9 cellular contexts compared by ENCODE assay signal in genomic region chr7:44565097-44565794, GRCh38. TPM values are rescaled to one million over a fixed set of nuclear protein-coding genes. Genes with fewer than 3 reads are reported as not detected.
DNase-seq lines count a peak whose midpoint lies in the region; ATAC-seq, FAIRE-seq and TF ChIP-seq lines count a peak whose summit lies in the region.
"Had no signal": no experiment of that assay in that cellular context is flagged by ENCODE, and none has a peak within 500 bp of the region (broad histone marks: within the 10 kb centered on the region; RNA-seq: fewer than 3 reads in every experiment).

No MANE protein-coding gene starts in this region.

- no peak for TF ChIP-seq POLR2A in H54 (IDR thresholded peaks at IDR 0.05; ENCODE audit: low read depth, low read length)

- no peaks in the 10 kb centered on the region for H3K27me3 ChIP-seq in bronchial epithelial cell (ENCODE audit: control insufficient read depth, insufficient read depth, low read length)

- ATAC-seq in GM21515 (IDR thresholded peaks at IDR 0.05; ENCODE audit: unreplicated experiment), result no peak

- FAIRE-seq in H54 (lab: Jason Lieb, UNC) (no peak), bronchial epithelial cell (lab: Jason Lieb, UNC) (no peak)

- no peak overlapping the region for H3K4me3 ChIP-seq in bronchial epithelial cell (ENCODE audit: low read depth, low read length)

- peaks cover 38% of the 10 kb centered on the region for H3K36me3 ChIP-seq in bronchial epithelial cell (ENCODE audit: control insufficient read depth, insufficient read depth, low read length)

- TF ChIP-seq CTCF in bronchial epithelial cell (IDR thresholded peaks at IDR 0.05; ENCODE audit: insufficient read depth, low read length, severe bottlenecking), result peak; percentile 96

- DNase-seq in DMS53 treated with DMSO at 0.1 percent for 48 hours (lab: John Stamatoyannopoulos, UW; ENCODE audit: unreplicated experiment), result peak; percentile 62
- peak; percentile 76 for DNase-seq in H54 (ENCODE audit: insufficient read length, low spot score)
- peak; percentile 13 for DNase-seq in NCI-H2029 (lab: John Stamatoyannopoulos, UW)
- DNase-seq in activated CD4-positive, CD25-positive, alpha-beta regulatory T cell treated with anti-CD3 and anti-CD28 coated beads, Interleukin-2, amount 50 U/mL, for 16 hours (ENCODE audit: low read depth, low spot score), result peak; percentile 24
- peak; percentile 38 for DNase-seq in bronchial epithelial cell (ENCODE audit: low read depth)
- peak; percentile 31 for DNase-seq in kidney glomerular epithelial cell (lab: John Stamatoyannopoulos, UW)
- DNase-seq in stimulated activated CD4-positive, alpha-beta T cell treated with anti-CD3 and anti-CD28 coated beads, Interleukin-2, amount 100 ng/mL, for 48 hours, result peak; percentile 58 to 64

RNA-seq across cellular contexts. Expression of gene DDX56, which starts 8.5 kb away (rescaled TPM):
- total RNA-seq in bronchial epithelial cell, result 56.2 and 65.0 TPM in 2 replicates

RNA-seq across cellular contexts. Expression of gene TMED4, which starts 16.8 kb away (rescaled TPM):
- 119 and 203 TPM in 2 replicates for total RNA-seq in bronchial epithelial cell

RNA-seq across cellular contexts. Expression of gene NPC1L1, which starts 24.1 kb away (rescaled TPM):
- under 0.01 TPM in 2 replicates for total RNA-seq in bronchial epithelial cell
- total RNA-seq: T-helper 2 cell treated with Interferon-gamma antibody and Interleukin-4, amounts not matched to agents 100 ng/mL and 5 ng/mL, for 36 hours had no signal

RNA-seq across cellular contexts. Expression of gene OGDH, which starts 41.2 kb away (rescaled TPM):
- 45.0 and 78.7 TPM in 2 replicates for total RNA-seq in bronchial epithelial cell

Comparison
In these comparisons a context has a peak if more than half of its experiments do, and no peak if none do; other contexts are left out.
1. DNase-seq: peak in every context shown above with its lines; median percentile 76 in H54; 62 in DMS53 treated with DMSO at 0.1 percent for 48 hours; 61 in stimulated activated CD4-positive, alpha-beta T cell treated with anti-CD3 and anti-CD28 coated beads, Interleukin-2, amount 100 ng/mL, for 48 hours; 38 in bronchial epithelial cell; 31 in kidney glomerular epithelial cell; 24 in activated CD4-positive, CD25-positive, alpha-beta regulatory T cell treated with anti-CD3 and anti-CD28 coated beads, Interleukin-2, amount 50 U/mL, for 16 hours; 13 in NCI-H2029.